1 cellular context compared by ENCODE assay signal in the genomic region with DNA sequence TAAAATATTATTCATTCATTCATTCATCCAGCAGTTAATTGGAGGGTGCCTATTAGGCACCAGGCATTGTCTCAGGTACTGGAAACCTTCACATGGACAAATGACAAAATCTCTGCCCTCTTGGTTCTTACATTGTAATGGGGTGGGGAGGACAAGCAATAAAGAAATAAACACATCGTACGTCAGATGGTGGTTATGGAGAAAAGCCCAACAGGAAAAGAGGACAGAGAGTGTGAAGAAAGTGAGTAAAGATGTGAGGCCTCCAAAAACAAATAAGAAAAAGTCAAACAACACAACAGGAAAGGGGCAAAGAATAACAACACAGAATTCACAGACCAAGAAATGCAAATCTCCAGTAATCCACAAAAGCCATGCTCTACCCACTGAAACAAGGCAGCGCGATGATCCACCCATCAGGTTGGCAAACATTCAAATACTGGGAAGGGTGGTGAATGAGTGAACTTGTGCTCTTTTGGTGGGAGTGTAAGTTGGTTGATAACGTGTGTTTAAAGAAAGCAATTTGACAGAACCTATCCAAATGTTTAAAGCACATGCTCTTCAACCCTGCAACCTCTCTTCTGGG.
TF ChIP-seq lines count a peak whose summit lies in the region.

No MANE protein-coding gene starts in this region.

TF ChIP-seq in HepG2, 621 proteins besides CTCF, POLR2A, EP300 and RAD21:
- TF ChIP-seq ZNF660 (CRISPR knock-in tag; IDR thresholded peaks at IDR 0.05; ENCODE audit: borderline replicate concordance, low read depth), result no peak
- no peak for TF ChIP-seq GFI1 (CRISPR knock-in tag; IDR thresholded peaks at IDR 0.05; ENCODE audit: borderline replicate concordance)
- TF ChIP-seq PCBP2 (optimal IDR thresholded peaks at IDR 0.05; ENCODE audit: low read depth, low read length, poor library complexity, severe bottlenecking), result no peak
- no peak for TF ChIP-seq NFE2L2 (IDR thresholded peaks at IDR 0.05; ENCODE audit: low read length)
- TF ChIP-seq ZBTB14 (CRISPR knock-in tag; IDR thresholded peaks at IDR 0.05), result no peak
- no peak for TF ChIP-seq THRA (CRISPR knock-in tag; IDR thresholded peaks at IDR 0.05; ENCODE audit: borderline replicate concordance)
- TF ChIP-seq, protein P1, sequence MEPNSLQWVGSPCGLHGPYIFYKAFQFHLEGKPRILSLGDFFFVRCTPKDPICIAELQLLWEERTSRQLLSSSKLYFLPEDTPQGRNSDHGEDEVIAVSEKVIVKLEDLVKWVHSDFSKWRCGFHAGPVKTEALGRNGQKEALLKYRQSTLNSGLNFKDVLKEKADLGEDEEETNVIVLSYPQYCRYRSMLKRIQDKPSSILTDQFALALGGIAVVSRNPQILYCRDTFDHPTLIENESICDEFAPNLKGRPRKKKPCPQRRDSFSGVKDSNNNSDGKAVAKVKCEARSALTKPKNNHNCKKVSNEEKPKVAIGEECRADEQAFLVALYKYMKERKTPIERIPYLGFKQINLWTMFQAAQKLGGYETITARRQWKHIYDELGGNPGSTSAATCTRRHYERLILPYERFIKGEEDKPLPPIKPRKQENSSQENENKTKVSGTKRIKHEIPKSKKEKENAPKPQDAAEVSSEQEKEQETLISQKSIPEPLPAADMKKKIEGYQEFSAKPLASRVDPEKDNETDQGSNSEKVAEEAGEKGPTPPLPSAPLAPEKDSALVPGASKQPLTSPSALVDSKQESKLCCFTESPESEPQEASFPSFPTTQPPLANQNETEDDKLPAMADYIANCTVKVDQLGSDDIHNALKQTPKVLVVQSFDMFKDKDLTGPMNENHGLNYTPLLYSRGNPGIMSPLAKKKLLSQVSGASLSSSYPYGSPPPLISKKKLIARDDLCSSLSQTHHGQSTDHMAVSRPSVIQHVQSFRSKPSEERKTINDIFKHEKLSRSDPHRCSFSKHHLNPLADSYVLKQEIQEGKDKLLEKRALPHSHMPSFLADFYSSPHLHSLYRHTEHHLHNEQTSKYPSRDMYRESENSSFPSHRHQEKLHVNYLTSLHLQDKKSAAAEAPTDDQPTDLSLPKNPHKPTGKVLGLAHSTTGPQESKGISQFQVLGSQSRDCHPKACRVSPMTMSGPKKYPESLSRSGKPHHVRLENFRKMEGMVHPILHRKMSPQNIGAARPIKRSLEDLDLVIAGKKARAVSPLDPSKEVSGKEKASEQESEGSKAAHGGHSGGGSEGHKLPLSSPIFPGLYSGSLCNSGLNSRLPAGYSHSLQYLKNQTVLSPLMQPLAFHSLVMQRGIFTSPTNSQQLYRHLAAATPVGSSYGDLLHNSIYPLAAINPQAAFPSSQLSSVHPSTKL (CRISPR knock-in tag; IDR thresholded peaks at IDR 0.05), result no peak
- no peak for TF ChIP-seq KDM2A (CRISPR knock-in tag; IDR thresholded peaks at IDR 0.05; ENCODE audit: borderline replicate concordance, low read depth)
- no peak for TF ChIP-seq GABPA (IDR thresholded peaks at IDR 0.05; ENCODE audit: low read depth, low read length)
- TF ChIP-seq GABPA (CRISPR knock-in tag; IDR thresholded peaks at IDR 0.05; ENCODE audit: low read depth), result no peak
- no peak for TF ChIP-seq ZNF10 (CRISPR knock-in tag; IDR thresholded peaks at IDR 0.05; ENCODE audit: borderline replicate concordance, low read depth)
- TF ChIP-seq, protein P2, sequence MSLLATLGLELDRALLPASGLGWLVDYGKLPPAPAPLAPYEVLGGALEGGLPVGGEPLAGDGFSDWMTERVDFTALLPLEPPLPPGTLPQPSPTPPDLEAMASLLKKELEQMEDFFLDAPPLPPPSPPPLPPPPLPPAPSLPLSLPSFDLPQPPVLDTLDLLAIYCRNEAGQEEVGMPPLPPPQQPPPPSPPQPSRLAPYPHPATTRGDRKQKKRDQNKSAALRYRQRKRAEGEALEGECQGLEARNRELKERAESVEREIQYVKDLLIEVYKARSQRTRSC (CRISPR knock-in tag; IDR thresholded peaks at IDR 0.05; ENCODE audit: low read depth), result no peak
